ENCODE assay signal across 14 cellular contexts in the genomic region with DNA sequence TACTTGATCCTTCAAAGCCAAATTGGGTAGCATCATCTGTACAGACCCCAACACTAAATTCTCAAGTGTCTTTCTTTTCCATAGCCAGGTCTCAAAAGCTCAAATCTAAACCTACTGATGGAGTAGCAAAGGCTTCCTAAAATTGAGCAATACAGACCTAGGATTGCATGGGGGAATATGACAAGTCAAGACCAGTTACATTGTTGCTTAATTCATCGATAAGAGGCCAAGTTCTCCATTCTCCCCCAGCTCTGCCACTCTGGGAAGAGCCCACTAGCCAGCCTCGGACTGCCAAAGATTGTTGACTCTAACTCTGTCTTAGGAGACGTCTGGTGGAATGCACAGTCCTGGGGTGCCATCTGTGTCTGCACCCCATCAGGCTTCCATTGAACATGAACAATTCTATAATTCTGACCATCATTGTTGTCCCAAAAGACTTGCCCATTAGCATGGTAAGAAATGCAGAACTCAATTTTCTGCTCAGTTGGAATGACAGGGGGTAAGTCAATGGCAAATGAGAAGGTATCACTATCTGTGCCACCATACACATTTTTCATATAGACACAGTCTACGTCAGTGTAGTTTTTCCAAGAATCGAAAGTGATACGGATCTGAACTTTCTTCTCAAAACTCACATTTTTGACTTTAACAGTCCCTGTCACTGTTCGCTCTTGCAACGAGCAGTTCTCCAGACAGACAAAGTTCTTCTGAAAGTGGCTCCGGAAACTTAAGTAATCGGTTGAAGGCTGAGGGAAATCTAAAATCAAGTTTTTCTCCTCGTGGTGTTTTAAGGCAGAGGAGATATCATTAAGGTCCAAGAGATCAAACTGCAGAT. TPM values are rescaled to one million over a fixed set of nuclear protein-coding genes. Genes with fewer than 3 reads are reported as not detected.
DNase-seq lines count a peak whose midpoint lies in the region; ATAC-seq, FAIRE-seq and TF ChIP-seq lines count a peak whose summit lies in the region.
"Had no signal": no experiment of that assay in that cellular context is flagged by ENCODE, and none has a peak within 500 bp of the region (broad histone marks: within the 10 kb centered on the region; RNA-seq: fewer than 3 reads in every experiment).

No MANE protein-coding gene starts in this region.

- intact Hi-C loops in heart left ventricle (cut with DNase I) = loop anchor here in 9 of 10 donors (2.0 to 10.0 kb wide), 11 partner anchors 21 to 335 kb away; partner anchors contain the start of gene HECTD2 (in 3 of the 9)
- intact Hi-C loops in Right ventricle myocardium superior (cut with DNase I) = loop anchor here (10.0 kb wide), 1 partner anchor 245 kb away; no protein-coding TSS in a partner anchor
- intact Hi-C loops in esophagus squamous epithelium (cut with DNase I) = loop anchor here (10.0 kb wide), 1 partner anchor 75 kb away; no protein-coding TSS in a partner anchor
- intact Hi-C loops in upper lobe of right lung (cut with DNase I) = loop anchor here (10.0 kb wide), 1 partner anchor 75 kb away; no protein-coding TSS in a partner anchor

- ATAC-seq in heart left ventricle (no peak), Right ventricle myocardium superior (ENCODE audit: poor library complexity) (no peak), upper lobe of right lung (no peak), GM18519 (IDR thresholded peaks at IDR 0.05; ENCODE audit: low FRiP score, unreplicated experiment) (no peak)
- ATAC-seq: activated naive CD4-positive, alpha-beta T cell treated with anti-CD3 and anti-CD28 coated beads, Interleukin-2, amount 50 U/mL, for 72 hours; HCT116 had no signal

- TF ChIP-seq POLR2A in heart left ventricle (IDR thresholded peaks at IDR 0.05) (no peak), esophagus squamous epithelium (IDR thresholded peaks at IDR 0.05) (no peak)

- H3K4me3 ChIP-seq in heart left ventricle = peak overlapping the region; percentile 32 to 78 (median 66)
- peak overlapping the region in 3 of 4 donors; percentile 26 to 69 (median 60) for H3K4me3 ChIP-seq in esophagus squamous epithelium
- H3K4me3 ChIP-seq in muscle layer of duodenum (ENCODE audit: low read depth in 1 of 2, low read length in 2 of 2) = peak overlapping the region; percentile 64 to 83
- peak overlapping the region; percentile 60 for H3K4me3 ChIP-seq in upper lobe of right lung

- DNase-seq in heart left ventricle = no peak
- no peak for DNase-seq in Right ventricle myocardium superior
- no peak for DNase-seq in esophagus squamous epithelium (lab: John Stamatoyannopoulos, UW)
- DNase-seq in upper lobe of right lung = no peak
- no peak for DNase-seq in urothelium cell line (ENCODE audit: low spot score)
- no peak for DNase-seq in DMS153 (lab: John Stamatoyannopoulos, UW)
- DNase-seq: ACHN; activated CD8-positive, alpha-beta memory T cell treated with anti-CD3 and anti-CD28 coated beads, Interleukin-2, amount 50 U/mL, for 4 hours; NCI-H1092 treated with DMSO at 0.1 percent for 48 hours had no signal

- WGBS in heart left ventricle, 4 donors = 53 to 73% (median 61%) methylated on average over 11 of the region's 11 CpGs
- WGBS in esophagus squamous epithelium, 2 donors = 88 to 89% methylated on average over 11 of the region's 11 CpGs

- H3K9me3 ChIP-seq in heart left ventricle (no peaks in the 10 kb centered on the region), esophagus squamous epithelium (no peaks in the 10 kb centered on the region), muscle layer of duodenum (ENCODE audit: control insufficient read depth in 1 of 2, low read length in 2 of 2) (no peaks in the 10 kb centered on the region), upper lobe of right lung (no peaks in the 10 kb centered on the region)

- FAIRE-seq in urothelium cell line (lab: Jason Lieb, UNC) = no peak
- FAIRE-seq: D721Med had no signal

- peaks cover 0 to 48% (median 16%) of the 10 kb centered on the region in 9 donors for H3K36me3 ChIP-seq in heart left ventricle
- peaks cover 0 to 31% (median 0%) of the 10 kb centered on the region in 3 donors for H3K36me3 ChIP-seq in esophagus squamous epithelium
- H3K36me3 ChIP-seq in muscle layer of duodenum (ENCODE audit: control insufficient read depth in 1 of 2, insufficient read depth in 2 of 2, low read length in 2 of 2) = peaks cover 8 to 28% of the 10 kb centered on the region in 2 donors
- peaks cover 7% of the 10 kb centered on the region for H3K36me3 ChIP-seq in upper lobe of right lung

- peaks cover 0 to 48% (median 10%) of the 10 kb centered on the region in 12 donors for H3K4me1 ChIP-seq in heart left ventricle
- peaks cover 0 to 65% (median 2%) of the 10 kb centered on the region in 3 donors for H3K4me1 ChIP-seq in esophagus squamous epithelium
- H3K4me1 ChIP-seq in muscle layer of duodenum (ENCODE audit: control insufficient read depth in 1 of 2, insufficient read depth in 2 of 2, low read length in 2 of 2) = peaks cover 12 to 31% of the 10 kb centered on the region in 2 donors
- no peaks in the 10 kb centered on the region for H3K4me1 ChIP-seq in upper lobe of right lung

- H3K27me3 ChIP-seq in heart left ventricle (peaks cover 0 to 17% (median 0%) of the 10 kb centered on the region in 9 donors), esophagus squamous epithelium (peaks cover 0 to 8% (median 0%) of the 10 kb centered on the region in 4 donors), muscle layer of duodenum (ENCODE audit: low read depth, low read length) (no peaks in the 10 kb centered on the region), upper lobe of right lung (no peaks in the 10 kb centered on the region)

- TF ChIP-seq CTCF in heart left ventricle (IDR thresholded peaks at IDR 0.05) (no peak), esophagus squamous epithelium (IDR thresholded peaks at IDR 0.05) (no peak), upper lobe of right lung (IDR thresholded peaks at IDR 0.05) (no peak)

- H3K27ac ChIP-seq in heart left ventricle (peak overlapping the region in 10 of 12 donors; percentile 31 to 89 (median 84)), esophagus squamous epithelium (peak overlapping the region in 3 of 4 donors; percentile 17 to 88 (median 26)), muscle layer of duodenum (ENCODE audit: low read length) (peak overlapping the region; percentile 61), upper lobe of right lung (no peak overlapping the region)

RNA-seq across cellular contexts. Expression of gene PPP1R3C, which starts 2.9 kb away (rescaled TPM):
- total RNA-seq in heart left ventricle (100 to 1,000 TPM in 7 of 9 donors, 10 to 100 TPM in 2; 38.0 to 270 (median 150) TPM), Right ventricle myocardium superior (135 TPM), esophagus squamous epithelium (10 to 100 TPM in 3 of 4 donors, 1 to 10 TPM in 1; 8.8 to 70.8 (median 47.9) TPM), upper lobe of right lung (15.1 TPM)
- polyA plus RNA-seq in heart left ventricle = 10 to 100 TPM; 35.4 to 82.6 TPM
